In the genomic region with DNA sequence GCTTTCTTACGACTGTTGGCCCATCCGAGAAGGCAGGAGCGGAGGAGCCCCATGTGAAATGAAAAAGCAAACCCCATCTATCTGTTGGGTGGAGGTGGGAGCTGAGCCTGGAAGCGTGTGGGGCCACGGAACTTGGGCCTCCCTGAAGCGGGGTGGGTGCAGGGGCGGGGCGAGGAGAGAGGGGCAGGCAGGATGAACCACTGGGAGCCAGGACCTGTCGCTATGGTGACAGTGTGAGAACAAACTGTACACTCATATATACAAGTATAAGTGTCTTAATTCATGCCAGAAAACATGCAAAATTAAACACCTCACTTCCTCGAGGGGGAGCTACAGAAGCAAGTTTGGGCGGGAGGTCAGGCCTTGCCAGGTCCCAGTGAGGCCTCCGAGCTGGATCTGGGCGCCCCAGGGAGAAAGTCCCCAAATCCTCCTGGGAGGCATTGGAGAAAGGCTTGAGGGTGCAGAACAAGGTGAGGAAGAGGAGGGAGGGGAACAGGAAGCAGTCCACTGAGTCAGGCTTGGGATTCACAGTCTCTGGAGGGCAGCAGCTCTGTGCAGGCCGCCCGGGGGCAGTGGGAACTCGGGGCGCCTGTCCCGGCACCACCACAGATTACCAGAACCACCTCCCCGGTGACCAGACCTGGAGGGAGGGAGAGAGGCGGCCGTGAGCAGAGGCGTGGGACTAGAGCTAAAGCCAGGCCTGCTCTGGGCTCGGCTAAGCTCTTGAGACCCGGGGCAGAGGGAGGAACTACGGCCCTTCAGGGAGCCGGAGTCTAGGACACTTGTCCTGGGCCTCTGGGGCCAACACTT, we compare ENCODE assay signal across 10 cellular contexts. TPM values are rescaled to one million over a fixed set of nuclear protein-coding genes. Genes with fewer than 3 reads are reported as not detected.
DNase-seq lines count a peak whose midpoint lies in the region; TF ChIP-seq lines count a peak whose summit lies in the region.
"Had no signal": no experiment of that assay in that cellular context is flagged by ENCODE, and none has a peak within 500 bp of the region (broad histone marks: within the 10 kb centered on the region; RNA-seq: fewer than 3 reads in every experiment).

No MANE protein-coding gene starts in this region.

- in situ Hi-C loops in SK-MEL-5 (cut with HindIII; ENCODE audit: low pct_unique_long_range_greater_than_20kb, low sequenced_read_pairs): no loop called here

- TF ChIP-seq CTCF in left ventricle myocardium inferior (IDR thresholded peaks at IDR 0.05; ENCODE audit: borderline replicate concordance) (peak; percentile 45), testis (IDR thresholded peaks at IDR 0.05) (peak in 1 of 3 experiments; percentile 12)

- no peaks in the 10 kb centered on the region for H3K9me3 ChIP-seq in left ventricle myocardium inferior (replicated peaks)
- H3K9me3 ChIP-seq in testis: no peaks in the 10 kb centered on the region

- peak; percentile 53 for DNase-seq in DMS 273 (lab: John Stamatoyannopoulos, UW; ENCODE audit: unreplicated experiment)
- DNase-seq in DMS 273 treated with DMSO at 0.1 percent for 48 hours (lab: John Stamatoyannopoulos, UW): no peak
- peak; percentile 66 for DNase-seq in SK-MEL-5 (ENCODE audit: low read depth, low spot score)
- peak; percentile 83 for DNase-seq in left ventricle myocardium inferior
- peak; percentile 80 for DNase-seq in testis
- no peak for DNase-seq in DMS153 treated with DMSO at 0.1 percent for 48 hours (lab: John Stamatoyannopoulos, UW; ENCODE audit: unreplicated experiment)
- no peak for DNase-seq in Ammon's horn (ENCODE audit: low spot score)
- DNase-seq in NCI-H2171 treated with DMSO at 0.1 percent for 48 hours (lab: John Stamatoyannopoulos, UW): no peak
- DNase-seq: activated naive CD8-positive, alpha-beta T cell treated with anti-CD3 and anti-CD28 coated beads, Interleukin-2, amount 50 U/mL, for 24 hours had no signal

- intact Hi-C loops in left ventricle myocardium inferior (cut with micrococcal nuclease) (no loop called here), testis (cut with DNase I; ENCODE audit: low total_unique reads) (loop anchor here (10.0 kb wide), 1 partner anchor 64 kb away; no protein-coding TSS in a partner anchor)

- H3K4me1 ChIP-seq in left ventricle myocardium inferior: peaks cover 66% of the 10 kb centered on the region
- H3K4me1 ChIP-seq in testis: peaks cover 15% of the 10 kb centered on the region

- H3K36me3 ChIP-seq in left ventricle myocardium inferior (no peaks in the 10 kb centered on the region), testis (ENCODE audit: low read depth, missing control alignments) (no peaks in the 10 kb centered on the region)

- H3K27ac ChIP-seq in left ventricle myocardium inferior (replicated peaks) (peak overlapping the region; percentile 83), testis (peak overlapping the region; percentile 65 to 69)
- H3K27ac ChIP-seq: 22Rv1 had no signal

- no peak for TF ChIP-seq POLR2A in testis (IDR thresholded peaks at IDR 0.05)

- H3K27me3 ChIP-seq in left ventricle myocardium inferior (ENCODE audit: low read depth) (no peaks in the 10 kb centered on the region), testis (no peaks in the 10 kb centered on the region)

- 64 to 65% methylated on average over 26 of the region's 26 CpGs for WGBS in testis, 2 donors

- H3K4me3 ChIP-seq in left ventricle myocardium inferior (peak overlapping the region; percentile 42), testis (no peak overlapping the region)

RNA-seq across cellular contexts. Expression of a gene that starts 34.8 kb away (rescaled TPM):
- 1.1 and 1.4 TPM in 2 replicates for total RNA-seq in SK-MEL-5 (2014; rRNA removed; shearing (Covaris generic))
- 20.1 and 29.0 TPM in 2 replicates for polyA plus RNA-seq in SK-MEL-5 (2015; cell fraction: cytosol; rRNA removed)
- polyA plus RNA-seq in SK-MEL-5 (2015; cell fraction: nucleus; rRNA removed): 5.1 and 5.9 TPM in 2 replicates
- 276 TPM for total RNA-seq in left ventricle myocardium inferior
- 1 to 10 TPM; 5.0 to 5.8 TPM for total RNA-seq in testis
- polyA plus RNA-seq in testis (ENCODE audit: insufficient read depth, low read depth, low replicate concordance): 9.7 TPM

Comparison
In these comparisons a context has a peak if more than half of its experiments do, and no peak if none do; other contexts are left out.
1. DNase-seq: peak in DMS 273 (single experiment), SK-MEL-5 (single experiment), left ventricle myocardium inferior (single experiment) and testis (single experiment); none in DMS 273 treated with DMSO at 0.1 percent for 48 hours (single experiment), DMS153 treated with DMSO at 0.1 percent for 48 hours (single experiment), Ammon's horn (single experiment) and NCI-H2171 treated with DMSO at 0.1 percent for 48 hours (single experiment).
2. RNA of a gene that starts 34.8 kb away (total RNA-seq): 276 TPM in left ventricle myocardium inferior (single experiment); 5.0 to 5.8 TPM in testis and 1.1 to 1.4 TPM in SK-MEL-5; every median in the first group is over 10 times any median in the second.